In genomic region chr11:74988541-74989268, GRCh38 we compare ENCODE assay signal across 1 cellular context.
TF ChIP-seq lines count a peak whose summit lies in the region.

Gene NEU3 (plus strand): TSS chr11:74988933. CDS start chr11:74989061, 128 bp downstream.

TF ChIP-seq in K562, 482 proteins besides CTCF, POLR2A, EP300 and RAD21 (continued from another document):
- peak; percentile 72; the same call in 1 of the 2 replicates for TF ChIP-seq NKRF (IDR thresholded peaks at IDR 0.05; ENCODE audit: borderline replicate concordance)
